In genomic region chr1:59296358-59297256, GRCh38 we compare ENCODE assay signal across 8 cellular contexts. TPM values are rescaled to one million over a fixed set of nuclear protein-coding genes. Genes with fewer than 3 reads are reported as not detected.
DNase-seq lines count a peak whose midpoint lies in the region; TF ChIP-seq lines count a peak whose summit lies in the region.

Gene FGGY (plus strand): TSS chr1:59297094. CDS start chr1:59321550, 24,456 bp downstream.

- no peak for TF ChIP-seq EP300 in stomach (IDR thresholded peaks at IDR 0.05)

- TF ChIP-seq CTCF in fibroblast of villous mesenchyme (IDR thresholded peaks at IDR 0.05; ENCODE audit: insufficient read depth, low read depth, low read length) (no peak), neural crest cell (conservative IDR thresholded peaks at IDR 0.05) (no peak), stomach (IDR thresholded peaks at IDR 0.05) (no peak)

- intact Hi-C loops in stomach (cut with DNase I; ENCODE audit: low total_unique reads) = no loop called here

- peaks cover 27% of the 10 kb centered on the region for H3K4me1 Mint-ChIP-seq in neural crest cell

- WGBS in stomach, 5 donors = 0 to 1% (median 0%) methylated on average over 32 to 78 of the region's 78 CpGs

- peak in 2 of 4 donors; percentile 64 to 87 for TF ChIP-seq POLR2A in stomach (IDR thresholded peaks at IDR 0.05)

- peaks cover 7% of the 10 kb centered on the region for H3K9me3 Mint-ChIP-seq in neural crest cell

- H3K9me3 ChIP-seq in HAP-1 = no peaks in the 10 kb centered on the region
- no peaks in the 10 kb centered on the region for H3K9me3 ChIP-seq in MG63
- no peaks in the 10 kb centered on the region for H3K9me3 ChIP-seq in stomach

- H3K36me3 Mint-ChIP-seq in neural crest cell (ENCODE audit: low read depth) = peaks cover 8% of the 10 kb centered on the region

- peak within 1 kb of the TSS; percentile 92 to 99 (median 96) for H3K27ac ChIP-seq in stomach

- peaks cover 12% of the 10 kb centered on the region for H3K4me1 ChIP-seq in HAP-1
- peaks cover 21 to 39% (median 30%) of the 10 kb centered on the region in 4 donors for H3K4me1 ChIP-seq in stomach

- DNase-seq in G401 (ENCODE audit: low spot score) (peak; percentile 98), HAP-1 (ENCODE audit: low spot score in 2 of 2) (peak; percentile 93 to 95), MG63 (peak; percentile 99), SIG-M5 (lab: John Stamatoyannopoulos, UW) (peak; percentile 83), activated gamma-delta T cell treated with Interleukin-2 at 50 U/mL for 16 hours (peak; percentile 79), fibroblast of villous mesenchyme (ENCODE audit: low read depth) (peak; percentile 99), neural crest cell (ENCODE audit: low read depth, low spot score) (peak; percentile 86), stomach (peak; percentile 96)

- H3K4me3 Mint-ChIP-seq in neural crest cell = peak within 1 kb of the TSS; percentile 91

- H3K36me3 ChIP-seq in HAP-1 (replicated peaks) (no peaks in the 10 kb centered on the region), MG63 (no peaks in the 10 kb centered on the region; the same call in 1 of the 2 replicates), stomach (no peaks in the 10 kb centered on the region)

- H3K27me3 Mint-ChIP-seq in neural crest cell (ENCODE audit: low read depth) = no peaks in the 10 kb centered on the region

- peak within 1 kb of the TSS; percentile 37 for H3K4me3 ChIP-seq in HAP-1
- H3K4me3 ChIP-seq in MG63 = peak within 1 kb of the TSS; percentile 58
- peak within 1 kb of the TSS; percentile 78 for H3K4me3 ChIP-seq in fibroblast of villous mesenchyme (ENCODE audit: low read depth, low read length)
- peak within 1 kb of the TSS; percentile 45 to 53 (median 49) for H3K4me3 ChIP-seq in stomach

- peak within 1 kb of the TSS; percentile 82 for H3K27ac Mint-ChIP-seq in neural crest cell (ENCODE audit: unreplicated experiment)

- in situ Hi-C loops in G401 (cut with HindIII; ENCODE audit: low sequenced_read_pairs) (no loop called here), HAP-1 (cut with MboI; ENCODE audit: low sequenced_read_pairs) (no loop called here)

- no peaks in the 10 kb centered on the region for H3K27me3 ChIP-seq in HAP-1 (ENCODE audit: low read depth)
- no peaks in the 10 kb centered on the region for H3K27me3 ChIP-seq in MG63
- no peaks in the 10 kb centered on the region for H3K27me3 ChIP-seq in stomach

RNA-seq across cellular contexts. Expression of gene FGGY, which starts in this region (rescaled TPM):
- total RNA-seq in G401 (2014; rRNA removed; shearing (Covaris generic)) = 10.2 and 23.4 TPM in 2 replicates
- 15.4 and 17.9 TPM in 2 replicates for total RNA-seq in MG63 (2014; rRNA removed; shearing (Covaris generic); ENCODE audit: low replicate concordance)
- 11.7 and 13.2 TPM in 2 replicates for total RNA-seq in fibroblast of villous mesenchyme
- 14.0 and 16.4 TPM in 2 replicates for total RNA-seq in neural crest cell
- total RNA-seq in stomach = 10 to 100 TPM in 2 of 5 donors, 1 to 10 TPM in 3; 6.2 to 40.6 (median 6.5) TPM
- polyA plus RNA-seq in stomach = 10 to 100 TPM in 2 of 3 donors, 1 to 10 TPM in 1; 9.8 to 12.3 (median 11.8) TPM

Comparison
In these comparisons a context has a peak if more than half of its experiments do, and no peak if none do; other contexts are left out.
1. Peak in every context shown above with its lines: DNase-seq, H3K4me3 ChIP-seq and H3K27ac ChIP-seq.